Comparison of ENCODE assay signal across 1 cellular context in genomic region chr10:100009793-100010676, GRCh38.
A peak's percentile ranks its signal among the peaks of the same experiment; 100 is the strongest.
TF ChIP-seq lines count a peak whose summit lies in the region.

DNMBP (minus strand) TSS chr10:100009947; CDS start chr10:99972124, 37,823 bp downstream.

TF ChIP-seq in HepG2, 621 proteins besides CTCF, POLR2A, EP300 and RAD21 (continued from another document):
- TF ChIP-seq, protein P1, sequence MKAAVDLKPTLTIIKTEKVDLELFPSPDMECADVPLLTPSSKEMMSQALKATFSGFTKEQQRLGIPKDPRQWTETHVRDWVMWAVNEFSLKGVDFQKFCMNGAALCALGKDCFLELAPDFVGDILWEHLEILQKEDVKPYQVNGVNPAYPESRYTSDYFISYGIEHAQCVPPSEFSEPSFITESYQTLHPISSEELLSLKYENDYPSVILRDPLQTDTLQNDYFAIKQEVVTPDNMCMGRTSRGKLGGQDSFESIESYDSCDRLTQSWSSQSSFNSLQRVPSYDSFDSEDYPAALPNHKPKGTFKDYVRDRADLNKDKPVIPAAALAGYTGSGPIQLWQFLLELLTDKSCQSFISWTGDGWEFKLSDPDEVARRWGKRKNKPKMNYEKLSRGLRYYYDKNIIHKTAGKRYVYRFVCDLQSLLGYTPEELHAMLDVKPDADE (CRISPR knock-in tag; IDR thresholded peaks at IDR 0.05): no peak
- TF ChIP-seq NCOR1 (IDR thresholded peaks at IDR 0.05; ENCODE audit: borderline replicate concordance, low read length) (no peak), ATF7-NPFF (CRISPR knock-in tag; IDR thresholded peaks at IDR 0.05; ENCODE audit: low read depth) (no peak), MED13 (CRISPR knock-in tag; IDR thresholded peaks at IDR 0.05) (no peak), BCL6 (CRISPR knock-in tag; IDR thresholded peaks at IDR 0.05) (no peak), SRF (IDR thresholded peaks at IDR 0.05; ENCODE audit: low read depth, low read length) (no peak), PHB2 (IDR thresholded peaks at IDR 0.05; ENCODE audit: partially characterized antibody) (no peak), GABPA (IDR thresholded peaks at IDR 0.05; ENCODE audit: low read depth, low read length) (no peak), GABPA (CRISPR knock-in tag; IDR thresholded peaks at IDR 0.05; ENCODE audit: low read depth) (no peak), ZNF235 (CRISPR knock-in tag; IDR thresholded peaks at IDR 0.05; ENCODE audit: borderline replicate concordance) (no peak), ETV5 (CRISPR knock-in tag; IDR thresholded peaks at IDR 0.05; ENCODE audit: borderline replicate concordance) (peak; percentile 31; the same call in 1 of the 2 replicates), PRMT3 (CRISPR knock-in tag; IDR thresholded peaks at IDR 0.05; ENCODE audit: borderline replicate concordance, low read depth) (no peak), SRSF1 (optimal IDR thresholded peaks at IDR 0.05; ENCODE audit: low read depth, low read length) (no peak), ZNF713 (CRISPR knock-in tag; IDR thresholded peaks at IDR 0.05) (no peak), FOXC1 (CRISPR knock-in tag; IDR thresholded peaks at IDR 0.05; ENCODE audit: borderline replicate concordance) (no peak), PAX8 (CRISPR knock-in tag; IDR thresholded peaks at IDR 0.05; ENCODE audit: borderline replicate concordance) (no peak), ZNF761 (CRISPR knock-in tag; conservative IDR thresholded peaks at IDR 0.05) (0 out of 2 replicates have a peak, but pooled peaks have one; percentile 40), CBX5 (CRISPR knock-in tag; IDR thresholded peaks at IDR 0.05; ENCODE audit: borderline replicate concordance) (no peak), ATF4 (CRISPR knock-in tag; IDR thresholded peaks at IDR 0.05) (no peak), MAFF (IDR thresholded peaks at IDR 0.05; ENCODE audit: low read depth, low read length) (no peak), KLF12 (CRISPR knock-in tag; IDR thresholded peaks at IDR 0.05; ENCODE audit: borderline replicate concordance) (peak; percentile 85), ISX (CRISPR knock-in tag; conservative IDR thresholded peaks at IDR 0.05) (no peak), ZNF33A (CRISPR knock-in tag; IDR thresholded peaks at IDR 0.05; ENCODE audit: borderline replicate concordance) (no peak), ASH2L (IDR thresholded peaks at IDR 0.05; ENCODE audit: insufficient read length, low read depth, low read length) (no peak), HIVEP1 (CRISPR knock-in tag; IDR thresholded peaks at IDR 0.05) (no peak), EZH2 (conservative IDR thresholded peaks at IDR 0.05; ENCODE audit: low read depth, low read length) (no peak), WIZ (CRISPR knock-in tag; IDR thresholded peaks at IDR 0.05) (no peak), XRCC5 (optimal IDR thresholded peaks at IDR 0.05; ENCODE audit: low read length) (no peak), ZSCAN31 (CRISPR knock-in tag; IDR thresholded peaks at IDR 0.05; ENCODE audit: low read depth) (no peak; the same call in 1 of the 2 replicates), NR2F2 (IDR thresholded peaks at IDR 0.05; ENCODE audit: borderline replicate concordance, low read depth) (no peak), ZNF850 (CRISPR knock-in tag; conservative IDR thresholded peaks at IDR 0.05) (no peak), MTA1 (CRISPR knock-in tag; IDR thresholded peaks at IDR 0.05; ENCODE audit: borderline replicate concordance) (peak; percentile 48; the same call in 1 of the 2 replicates), ZNF740 (CRISPR knock-in tag; IDR thresholded peaks at IDR 0.05) (no peak), ZNF331 (CRISPR knock-in tag; IDR thresholded peaks at IDR 0.05) (0 out of 2 replicates have a peak, but pooled peaks have one; percentile 11), STAG1 (CRISPR knock-in tag; IDR thresholded peaks at IDR 0.05) (peak; percentile 37), ZNF468 (CRISPR knock-in tag; IDR thresholded peaks at IDR 0.05) (no peak), HOXA3 (CRISPR knock-in tag; IDR thresholded peaks at IDR 0.05) (peak; percentile 48), ZNF775 (CRISPR knock-in tag; IDR thresholded peaks at IDR 0.05; ENCODE audit: borderline replicate concordance) (no peak), ZBTB20 (CRISPR knock-in tag; IDR thresholded peaks at IDR 0.05; ENCODE audit: borderline replicate concordance, low read depth) (no peak), ZNF20 (CRISPR knock-in tag; IDR thresholded peaks at IDR 0.05) (no peak)
- TF ChIP-seq, protein P2, sequence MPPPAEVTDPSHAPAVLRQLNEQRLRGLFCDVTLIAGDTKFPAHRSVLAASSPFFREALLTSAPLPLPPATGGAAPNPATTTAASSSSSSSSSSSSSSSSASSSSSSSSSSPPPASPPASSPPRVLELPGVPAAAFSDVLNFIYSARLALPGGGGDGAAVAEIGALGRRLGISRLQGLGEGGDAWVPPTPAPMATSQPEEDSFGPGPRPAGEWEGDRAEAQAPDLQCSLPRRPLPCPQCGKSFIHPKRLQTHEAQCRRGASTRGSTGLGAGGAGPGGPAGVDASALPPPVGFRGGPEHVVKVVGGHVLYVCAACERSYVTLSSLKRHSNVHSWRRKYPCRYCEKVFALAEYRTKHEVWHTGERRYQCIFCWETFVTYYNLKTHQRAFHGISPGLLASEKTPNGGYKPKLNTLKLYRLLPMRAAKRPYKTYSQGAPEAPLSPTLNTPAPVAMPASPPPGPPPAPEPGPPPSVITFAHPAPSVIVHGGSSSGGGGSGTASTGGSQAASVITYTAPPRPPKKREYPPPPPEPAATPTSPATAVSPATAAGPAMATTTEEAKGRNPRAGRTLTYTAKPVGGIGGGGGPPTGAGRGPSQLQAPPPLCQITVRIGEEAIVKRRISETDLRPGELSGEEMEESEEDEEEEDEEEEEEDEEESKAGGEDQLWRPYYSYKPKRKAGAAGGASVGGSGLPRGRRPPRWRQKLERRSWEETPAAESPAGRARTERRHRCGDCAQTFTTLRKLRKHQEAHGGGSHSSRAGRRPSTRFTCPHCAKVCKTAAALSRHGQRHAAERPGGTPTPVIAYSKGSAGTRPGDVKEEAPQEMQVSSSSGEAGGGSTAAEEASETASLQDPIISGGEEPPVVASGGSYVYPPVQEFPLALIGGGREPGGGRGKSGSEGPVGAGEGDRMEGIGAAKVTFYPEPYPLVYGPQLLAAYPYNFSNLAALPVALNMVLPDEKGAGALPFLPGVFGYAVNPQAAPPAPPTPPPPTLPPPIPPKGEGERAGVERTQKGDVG (CRISPR knock-in tag; IDR thresholded peaks at IDR 0.05; ENCODE audit: borderline replicate concordance): no peak
- TF ChIP-seq, protein P3, sequence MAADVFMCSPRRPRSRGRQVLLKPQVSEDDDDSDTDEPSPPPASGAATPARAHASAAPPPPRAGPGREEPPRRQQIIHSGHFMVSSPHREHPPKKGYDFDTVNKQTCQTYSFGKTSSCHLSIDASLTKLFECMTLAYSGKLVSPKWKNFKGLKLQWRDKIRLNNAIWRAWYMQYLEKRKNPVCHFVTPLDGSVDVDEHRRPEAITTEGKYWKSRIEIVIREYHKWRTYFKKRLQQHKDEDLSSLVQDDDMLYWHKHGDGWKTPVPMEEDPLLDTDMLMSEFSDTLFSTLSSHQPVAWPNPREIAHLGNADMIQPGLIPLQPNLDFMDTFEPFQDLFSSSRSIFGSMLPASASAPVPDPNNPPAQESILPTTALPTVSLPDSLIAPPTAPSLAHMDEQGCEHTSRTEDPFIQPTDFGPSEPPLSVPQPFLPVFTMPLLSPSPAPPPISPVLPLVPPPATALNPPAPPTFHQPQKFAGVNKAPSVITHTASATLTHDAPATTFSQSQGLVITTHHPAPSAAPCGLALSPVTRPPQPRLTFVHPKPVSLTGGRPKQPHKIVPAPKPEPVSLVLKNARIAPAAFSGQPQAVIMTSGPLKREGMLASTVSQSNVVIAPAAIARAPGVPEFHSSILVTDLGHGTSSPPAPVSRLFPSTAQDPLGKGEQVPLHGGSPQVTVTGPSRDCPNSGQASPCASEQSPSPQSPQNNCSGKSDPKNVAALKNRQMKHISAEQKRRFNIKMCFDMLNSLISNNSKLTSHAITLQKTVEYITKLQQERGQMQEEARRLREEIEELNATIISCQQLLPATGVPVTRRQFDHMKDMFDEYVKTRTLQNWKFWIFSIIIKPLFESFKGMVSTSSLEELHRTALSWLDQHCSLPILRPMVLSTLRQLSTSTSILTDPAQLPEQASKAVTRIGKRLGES (CRISPR knock-in tag; IDR thresholded peaks at IDR 0.05; ENCODE audit: borderline replicate concordance): no peak
- TF ChIP-seq, protein P4, sequence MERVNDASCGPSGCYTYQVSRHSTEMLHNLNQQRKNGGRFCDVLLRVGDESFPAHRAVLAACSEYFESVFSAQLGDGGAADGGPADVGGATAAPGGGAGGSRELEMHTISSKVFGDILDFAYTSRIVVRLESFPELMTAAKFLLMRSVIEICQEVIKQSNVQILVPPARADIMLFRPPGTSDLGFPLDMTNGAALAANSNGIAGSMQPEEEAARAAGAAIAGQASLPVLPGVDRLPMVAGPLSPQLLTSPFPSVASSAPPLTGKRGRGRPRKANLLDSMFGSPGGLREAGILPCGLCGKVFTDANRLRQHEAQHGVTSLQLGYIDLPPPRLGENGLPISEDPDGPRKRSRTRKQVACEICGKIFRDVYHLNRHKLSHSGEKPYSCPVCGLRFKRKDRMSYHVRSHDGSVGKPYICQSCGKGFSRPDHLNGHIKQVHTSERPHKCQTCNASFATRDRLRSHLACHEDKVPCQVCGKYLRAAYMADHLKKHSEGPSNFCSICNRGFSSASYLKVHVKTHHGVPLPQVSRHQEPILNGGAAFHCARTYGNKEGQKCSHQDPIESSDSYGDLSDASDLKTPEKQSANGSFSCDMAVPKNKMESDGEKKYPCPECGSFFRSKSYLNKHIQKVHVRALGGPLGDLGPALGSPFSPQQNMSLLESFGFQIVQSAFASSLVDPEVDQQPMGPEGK (CRISPR knock-in tag; IDR thresholded peaks at IDR 0.05): 0 out of 2 replicates have a peak, but pooled peaks have one; percentile 22
- TF ChIP-seq, protein P5, sequence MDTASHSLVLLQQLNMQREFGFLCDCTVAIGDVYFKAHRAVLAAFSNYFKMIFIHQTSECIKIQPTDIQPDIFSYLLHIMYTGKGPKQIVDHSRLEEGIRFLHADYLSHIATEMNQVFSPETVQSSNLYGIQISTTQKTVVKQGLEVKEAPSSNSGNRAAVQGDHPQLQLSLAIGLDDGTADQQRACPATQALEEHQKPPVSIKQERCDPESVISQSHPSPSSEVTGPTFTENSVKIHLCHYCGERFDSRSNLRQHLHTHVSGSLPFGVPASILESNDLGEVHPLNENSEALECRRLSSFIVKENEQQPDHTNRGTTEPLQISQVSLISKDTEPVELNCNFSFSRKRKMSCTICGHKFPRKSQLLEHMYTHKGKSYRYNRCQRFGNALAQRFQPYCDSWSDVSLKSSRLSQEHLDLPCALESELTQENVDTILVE (CRISPR knock-in tag; IDR thresholded peaks at IDR 0.05): no peak
- TF ChIP-seq, protein P6, sequence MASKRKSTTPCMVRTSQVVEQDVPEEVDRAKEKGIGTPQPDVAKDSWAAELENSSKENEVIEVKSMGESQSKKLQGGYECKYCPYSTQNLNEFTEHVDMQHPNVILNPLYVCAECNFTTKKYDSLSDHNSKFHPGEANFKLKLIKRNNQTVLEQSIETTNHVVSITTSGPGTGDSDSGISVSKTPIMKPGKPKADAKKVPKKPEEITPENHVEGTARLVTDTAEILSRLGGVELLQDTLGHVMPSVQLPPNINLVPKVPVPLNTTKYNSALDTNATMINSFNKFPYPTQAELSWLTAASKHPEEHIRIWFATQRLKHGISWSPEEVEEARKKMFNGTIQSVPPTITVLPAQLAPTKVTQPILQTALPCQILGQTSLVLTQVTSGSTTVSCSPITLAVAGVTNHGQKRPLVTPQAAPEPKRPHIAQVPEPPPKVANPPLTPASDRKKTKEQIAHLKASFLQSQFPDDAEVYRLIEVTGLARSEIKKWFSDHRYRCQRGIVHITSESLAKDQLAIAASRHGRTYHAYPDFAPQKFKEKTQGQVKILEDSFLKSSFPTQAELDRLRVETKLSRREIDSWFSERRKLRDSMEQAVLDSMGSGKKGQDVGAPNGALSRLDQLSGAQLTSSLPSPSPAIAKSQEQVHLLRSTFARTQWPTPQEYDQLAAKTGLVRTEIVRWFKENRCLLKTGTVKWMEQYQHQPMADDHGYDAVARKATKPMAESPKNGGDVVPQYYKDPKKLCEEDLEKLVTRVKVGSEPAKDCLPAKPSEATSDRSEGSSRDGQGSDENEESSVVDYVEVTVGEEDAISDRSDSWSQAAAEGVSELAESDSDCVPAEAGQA (IDR thresholded peaks at IDR 0.05; ENCODE audit: low read depth): 0 out of 2 replicates have a peak, but pooled peaks have one; percentile 10
- TF ChIP-seq, protein P6 (CRISPR knock-in tag; IDR thresholded peaks at IDR 0.05; ENCODE audit: borderline replicate concordance): no peak
TF ChIP-seq in HepG2: peak in this region for 62.
